In genomic region chr2:219422944-219423534, GRCh38 we compare ENCODE assay signal across 17 cellular contexts. TPM values are rescaled to one million over a fixed set of nuclear protein-coding genes. Genes with fewer than 3 reads are reported as not detected.
DNase-seq lines count a peak whose midpoint lies in the region; ATAC-seq and TF ChIP-seq lines count a peak whose summit lies in the region.
"Had no signal": no experiment of that assay in that cellular context is flagged by ENCODE, and none has a peak within 500 bp of the region (broad histone marks: within the 10 kb centered on the region; RNA-seq: fewer than 3 reads in every experiment).

No MANE protein-coding gene starts in this region.

- DNase-seq in left ventricle myocardium inferior = no peak
- DNase-seq in Right ventricle myocardium inferior (ENCODE audit: missing footprints) = no peak
- peak; percentile 41 for DNase-seq in ureter (ENCODE audit: low spot score)
- DNase-seq in T-helper 2 cell treated with Interferon-gamma antibody and Interleukin-4, amounts not matched to agents 5 μg/mL and 100 μg/mL, for 36 hours (ENCODE audit: low spot score) = no peak
- no peak for DNase-seq in retina
- DNase-seq in putamen (ENCODE audit: low spot score) = no peak
- DNase-seq: C1 segment of cervical spinal cord, GOT3, MM.1S, NCI-H1105, NCI-H187 treated with DMSO at 0.1 percent for 48 hours, NCI-H2171, NCI-H446 treated with DMSO at 0.1 percent for 48 hours, NCI-H774 had no signal

- H3K4me3 ChIP-seq in left ventricle myocardium inferior (peak overlapping the region; percentile 75), gastroesophageal sphincter (peak overlapping the region; percentile 63 to 77), rectal smooth muscle tissue (ENCODE audit: low read length) (peak overlapping the region; percentile 49)

- H3K4me1 ChIP-seq in left ventricle myocardium inferior = peaks cover 21% of the 10 kb centered on the region
- peaks cover 0 to 38% (median 2%) of the 10 kb centered on the region in 3 donors for H3K4me1 ChIP-seq in gastroesophageal sphincter
- peaks cover 13% of the 10 kb centered on the region for H3K4me1 ChIP-seq in rectal smooth muscle tissue (ENCODE audit: control insufficient read depth, insufficient read depth, low read length)

- H3K9ac ChIP-seq in rectal smooth muscle tissue (ENCODE audit: low read length) = no peak overlapping the region
- H3K9ac ChIP-seq: KMS-11 had no signal

- intact Hi-C loops in left ventricle myocardium inferior (cut with micrococcal nuclease) (no loop called here), Right ventricle myocardium inferior (cut with DNase I) (no loop called here)

- H3K9me3 ChIP-seq in left ventricle myocardium inferior (replicated peaks) = no peaks in the 10 kb centered on the region
- H3K9me3 ChIP-seq in gastroesophageal sphincter = no peaks in the 10 kb centered on the region

- no peak overlapping the region for H3K27ac Mint-ChIP-seq in T-helper 2 cell treated with Interferon-gamma antibody and Interleukin-4, amounts not matched to agents 5 μg/mL and 100 μg/mL, for 36 hours

- no peak for TF ChIP-seq EP300 in gastroesophageal sphincter (IDR thresholded peaks at IDR 0.05)

- peaks cover 16% of the 10 kb centered on the region for H3K27me3 Mint-ChIP-seq in T-helper 2 cell treated with Interferon-gamma antibody and Interleukin-4, amounts not matched to agents 5 μg/mL and 100 μg/mL, for 36 hours (ENCODE audit: low read depth)

- H3K36me3 ChIP-seq in left ventricle myocardium inferior (peaks cover 49% of the 10 kb centered on the region), gastroesophageal sphincter (peaks cover 0 to 48% of the 10 kb centered on the region in 2 donors), rectal smooth muscle tissue (ENCODE audit: control insufficient read depth, insufficient read depth, low read length) (peaks cover 26% of the 10 kb centered on the region)

- no peaks in the 10 kb centered on the region for H3K36me3 Mint-ChIP-seq in T-helper 2 cell treated with Interferon-gamma antibody and Interleukin-4, amounts not matched to agents 5 μg/mL and 100 μg/mL, for 36 hours (ENCODE audit: low read depth)

- ATAC-seq in Right ventricle myocardium inferior (no peak), gastroesophageal sphincter (no peak)

- TF ChIP-seq POLR2A in gastroesophageal sphincter (IDR thresholded peaks at IDR 0.05) = peak; percentile 4 to 26

- TF ChIP-seq CTCF in left ventricle myocardium inferior (IDR thresholded peaks at IDR 0.05; ENCODE audit: borderline replicate concordance) (no peak), gastroesophageal sphincter (IDR thresholded peaks at IDR 0.05) (no peak)

- no peaks in the 10 kb centered on the region for H3K9me3 Mint-ChIP-seq in T-helper 2 cell treated with Interferon-gamma antibody and Interleukin-4, amounts not matched to agents 5 μg/mL and 100 μg/mL, for 36 hours

- H3K27ac ChIP-seq in left ventricle myocardium inferior (replicated peaks) (peak overlapping the region; percentile 96), gastroesophageal sphincter (peak overlapping the region; percentile 87 to 97 (median 94)), rectal smooth muscle tissue (ENCODE audit: low read depth, low read length) (peak overlapping the region; percentile 99)
- H3K27ac ChIP-seq: KMS-11 had no signal

- H3K27me3 ChIP-seq in left ventricle myocardium inferior (ENCODE audit: low read depth) (peaks cover 53% of the 10 kb centered on the region), gastroesophageal sphincter (peaks cover 21% of the 10 kb centered on the region), rectal smooth muscle tissue (ENCODE audit: control insufficient read depth, insufficient read depth, low read length) (no peaks in the 10 kb centered on the region)

- H3K4me3 Mint-ChIP-seq in T-helper 2 cell treated with Interferon-gamma antibody and Interleukin-4, amounts not matched to agents 5 μg/mL and 100 μg/mL, for 36 hours = no peak overlapping the region

- 39 to 62% methylated on average over 5 to 6 of the region's 8 CpGs for WGBS in gastroesophageal sphincter (ENCODE audit: low coverage in 1 of 2), 2 donors

- H3K4me1 Mint-ChIP-seq in T-helper 2 cell treated with Interferon-gamma antibody and Interleukin-4, amounts not matched to agents 5 μg/mL and 100 μg/mL, for 36 hours (ENCODE audit: low read depth) = no peaks in the 10 kb centered on the region

RNA-seq across cellular contexts. Expression of gene DES, which starts 4.9 kb away (rescaled TPM):
- total RNA-seq in left ventricle myocardium inferior (15,954 TPM), Right ventricle myocardium inferior (13,356 TPM), gastroesophageal sphincter (over 10,000 TPM; 10,852 to 31,720 (median 15,007) TPM), ureter (1,211 TPM)

RNA-seq across cellular contexts. Expression of gene SPEG, which starts 11.6 kb away (rescaled TPM):
- total RNA-seq in left ventricle myocardium inferior = 145 TPM
- 119 TPM for total RNA-seq in Right ventricle myocardium inferior
- total RNA-seq in gastroesophageal sphincter = 100 to 1,000 TPM in 3 of 4 donors, 10 to 100 TPM in 1; 90.2 to 307 (median 214) TPM
- total RNA-seq in ureter = 76.6 TPM

RNA-seq across cellular contexts. Expression of gene DNPEP, which starts 35.3 kb away (rescaled TPM):
- total RNA-seq in left ventricle myocardium inferior (73.0 TPM), Right ventricle myocardium inferior (66.6 TPM), gastroesophageal sphincter (10 to 100 TPM; 37.8 to 76.9 (median 59.2) TPM), ureter (86.6 TPM)
